Comparison of ENCODE assay signal across 1 cellular context in genomic region chr4:174266416-174266815, GRCh38.
TF ChIP-seq lines count a peak whose summit lies in the region.

No MANE protein-coding gene starts in this region.

TF ChIP-seq in GM23338, 12 proteins besides CTCF, POLR2A, EP300 and RAD21 (continued from another document):
- TF ChIP-seq ZNF462 (CRISPR knock-in tag; IDR thresholded peaks at IDR 0.05), result no peak
- TF ChIP-seq POLR2AphosphoS5 (IDR thresholded peaks at IDR 0.05; ENCODE audit: low read depth), result no peak
- no peak for TF ChIP-seq ETS1 (IDR thresholded peaks at IDR 0.05)
- TF ChIP-seq ZNF114 (CRISPR knock-in tag; IDR thresholded peaks at IDR 0.05), result no peak
- TF ChIP-seq JUNB (IDR thresholded peaks at IDR 0.05; ENCODE audit: unreplicated experiment), result no peak
TF ChIP-seq in GM23338: peak in this region for 0.
